In genomic region chr2:197045115-197045514, GRCh38 we compare ENCODE assay signal across 13 cellular contexts.
DNase-seq lines count a peak whose midpoint lies in the region; ATAC-seq and TF ChIP-seq lines count a peak whose summit lies in the region.
"Had no signal": no experiment of that assay in that cellular context is flagged by ENCODE, and none has a peak within 500 bp of the region (broad histone marks: within the 10 kb centered on the region; RNA-seq: fewer than 3 reads in every experiment).

No MANE protein-coding gene starts in this region.

- H3K4me1 ChIP-seq in neural progenitor cell = peaks cover 11% of the 10 kb centered on the region
- H3K4me1 ChIP-seq: foreskin keratinocyte had no signal

- TF ChIP-seq CTCF in neural progenitor cell (IDR thresholded peaks at IDR 0.05) = no peak

- no peak overlapping the region for H3K9ac ChIP-seq in neural progenitor cell

- no peak overlapping the region for H3K4me3 ChIP-seq in neural progenitor cell
- H3K4me3 ChIP-seq: skin epidermis had no signal

- ATAC-seq in HG03139 (IDR thresholded peaks at IDR 0.05; ENCODE audit: unreplicated experiment) = no peak
- ATAC-seq: activated CD4-positive, CD25-positive, alpha-beta regulatory T cell treated with anti-CD3 and anti-CD28 coated beads, Interleukin-2, amount 50 U/mL, for 24 hours; foreskin keratinocyte had no signal

- no peak overlapping the region for H3K27ac ChIP-seq in neural progenitor cell
- H3K27ac ChIP-seq: foreskin keratinocyte, skin epidermis had no signal

- no peaks in the 10 kb centered on the region for H3K9me3 ChIP-seq in neural progenitor cell (ENCODE audit: low read depth)

- H2AFZ ChIP-seq in neural progenitor cell (replicated peaks) = peak overlapping the region; percentile 17

- H3K4me3 Mint-ChIP-seq in T-helper 2 cell treated with Interferon-gamma antibody and Interleukin-4, amounts not matched to agents 5 μg/mL and 100 μg/mL, for 36 hours = no peak overlapping the region
- no peak overlapping the region for H3K4me3 Mint-ChIP-seq in activated T-helper 2 cell treated with anti-CD3 and anti-CD28 coated beads, Interferon-gamma antibody, Interleukin-2, Interleukin-4, amounts not matched to agents 10 μg/mL and 5 μg/mL and 100 μg/mL, durations not matched to agents 14 hours and 24 hours and 36 hours (ENCODE audit: low read depth)
- H3K4me3 Mint-ChIP-seq in neural progenitor cell = no peak overlapping the region

- no peaks in the 10 kb centered on the region for H3K79me2 ChIP-seq in neural progenitor cell (ENCODE audit: low read depth)

- no peak for DNase-seq in T-helper 2 cell treated with Interferon-gamma antibody and Interleukin-4, amounts not matched to agents 5 μg/mL and 100 μg/mL, for 36 hours (ENCODE audit: low spot score)
- DNase-seq in T-helper 2 cell (no peak), Kasumi-1 (lab: John Stamatoyannopoulos, UW) (peak; percentile 69 to 73), neural progenitor cell (ENCODE audit: low spot score) (no peak), head of caudate nucleus (no peak), cerebellar cortex (ENCODE audit: low spot score) (no peak)
- no peak for DNase-seq in activated T-helper 2 cell treated with anti-CD3 and anti-CD28 coated beads, Interferon-gamma antibody, Interleukin-2, Interleukin-4, amounts not matched to agents 10 μg/mL and 5 μg/mL and 100 μg/mL, durations not matched to agents 14 hours and 24 hours and 36 hours (ENCODE audit: low spot score)
- DNase-seq: DMS 273 treated with DMSO at 0.1 percent for 48 hours, foreskin keratinocyte, MM.1S had no signal

- peaks cover 51% of the 10 kb centered on the region for H3K36me3 Mint-ChIP-seq in T-helper 2 cell treated with Interferon-gamma antibody and Interleukin-4, amounts not matched to agents 5 μg/mL and 100 μg/mL, for 36 hours (ENCODE audit: low read depth)
- peaks cover 53% of the 10 kb centered on the region for H3K36me3 Mint-ChIP-seq in activated T-helper 2 cell treated with anti-CD3 and anti-CD28 coated beads, Interferon-gamma antibody, Interleukin-2, Interleukin-4, amounts not matched to agents 10 μg/mL and 5 μg/mL and 100 μg/mL, durations not matched to agents 14 hours and 24 hours and 36 hours (ENCODE audit: low read depth)
- H3K36me3 Mint-ChIP-seq in neural progenitor cell = no peaks in the 10 kb centered on the region

- no peaks in the 10 kb centered on the region for H3F3A ChIP-seq in neural progenitor cell (ENCODE audit: low read depth)

- no peaks in the 10 kb centered on the region for H3K36me3 ChIP-seq in neural progenitor cell

- intact Hi-C loops in activated T-helper 2 cell treated with anti-CD3 and anti-CD28 coated beads, Interferon-gamma antibody, Interleukin-2, Interleukin-4, amounts not matched to agents 10 μg/mL and 5 μg/mL and 100 μg/mL, durations not matched to agents 14 hours and 24 hours and 36 hours (cut with micrococcal nuclease) = no loop called here
- intact Hi-C loops in head of caudate nucleus (cut with DNase I) = no loop called here

- H3K27me3 ChIP-seq in neural progenitor cell = no peaks in the 10 kb centered on the region
- H3K27me3 ChIP-seq: foreskin keratinocyte had no signal

- H3K27ac Mint-ChIP-seq in T-helper 2 cell treated with Interferon-gamma antibody and Interleukin-4, amounts not matched to agents 5 μg/mL and 100 μg/mL, for 36 hours = peak overlapping the region; percentile 18
- peak overlapping the region; percentile 44 for H3K27ac Mint-ChIP-seq in activated T-helper 2 cell treated with anti-CD3 and anti-CD28 coated beads, Interferon-gamma antibody, Interleukin-2, Interleukin-4, amounts not matched to agents 10 μg/mL and 5 μg/mL and 100 μg/mL, durations not matched to agents 14 hours and 24 hours and 36 hours
- H3K27ac Mint-ChIP-seq in neural progenitor cell = no peak overlapping the region

- H3K27me3 Mint-ChIP-seq in T-helper 2 cell treated with Interferon-gamma antibody and Interleukin-4, amounts not matched to agents 5 μg/mL and 100 μg/mL, for 36 hours (ENCODE audit: low read depth) = no peaks in the 10 kb centered on the region
- H3K27me3 Mint-ChIP-seq in activated T-helper 2 cell treated with anti-CD3 and anti-CD28 coated beads, Interferon-gamma antibody, Interleukin-2, Interleukin-4, amounts not matched to agents 10 μg/mL and 5 μg/mL and 100 μg/mL, durations not matched to agents 14 hours and 24 hours and 36 hours (ENCODE audit: low read depth) = no peaks in the 10 kb centered on the region
- H3K27me3 Mint-ChIP-seq in neural progenitor cell (ENCODE audit: insufficient read depth, low read depth) = no peaks in the 10 kb centered on the region

- H3K9me3 Mint-ChIP-seq in T-helper 2 cell treated with Interferon-gamma antibody and Interleukin-4, amounts not matched to agents 5 μg/mL and 100 μg/mL, for 36 hours = peaks cover 6% of the 10 kb centered on the region
- no peaks in the 10 kb centered on the region for H3K9me3 Mint-ChIP-seq in activated T-helper 2 cell treated with anti-CD3 and anti-CD28 coated beads, Interferon-gamma antibody, Interleukin-2, Interleukin-4, amounts not matched to agents 10 μg/mL and 5 μg/mL and 100 μg/mL, durations not matched to agents 14 hours and 24 hours and 36 hours
- H3K9me3 Mint-ChIP-seq in neural progenitor cell = no peaks in the 10 kb centered on the region

- H4K20me1 ChIP-seq in neural progenitor cell (ENCODE audit: low read depth) = no peaks in the 10 kb centered on the region

- peaks cover 5% of the 10 kb centered on the region for H3K4me1 Mint-ChIP-seq in T-helper 2 cell treated with Interferon-gamma antibody and Interleukin-4, amounts not matched to agents 5 μg/mL and 100 μg/mL, for 36 hours (ENCODE audit: low read depth)
- peaks cover 4% of the 10 kb centered on the region for H3K4me1 Mint-ChIP-seq in activated T-helper 2 cell treated with anti-CD3 and anti-CD28 coated beads, Interferon-gamma antibody, Interleukin-2, Interleukin-4, amounts not matched to agents 10 μg/mL and 5 μg/mL and 100 μg/mL, durations not matched to agents 14 hours and 24 hours and 36 hours (ENCODE audit: low read depth)
- H3K4me1 Mint-ChIP-seq in neural progenitor cell = peaks cover 13% of the 10 kb centered on the region

- no peak overlapping the region for H3K4me2 ChIP-seq in neural progenitor cell

Comparison
In these comparisons a context has a peak if more than half of its experiments do, and no peak if none do; other contexts are left out.
1. DNase-seq: peak in Kasumi-1 (2 of 2); none in T-helper 2 cell treated with Interferon-gamma antibody and Interleukin-4, amounts not matched to agents 5 μg/mL and 100 μg/mL, for 36 hours (single experiment), T-helper 2 cell (0 of 5), activated T-helper 2 cell treated with anti-CD3 and anti-CD28 coated beads, Interferon-gamma antibody, Interleukin-2, Interleukin-4, amounts not matched to agents 10 μg/mL and 5 μg/mL and 100 μg/mL, durations not matched to agents 14 hours and 24 hours and 36 hours (single experiment), neural progenitor cell (single experiment), head of caudate nucleus (0 of 42) and cerebellar cortex (single experiment).